10 cellular contexts compared by ENCODE assay signal in the genomic region with DNA sequence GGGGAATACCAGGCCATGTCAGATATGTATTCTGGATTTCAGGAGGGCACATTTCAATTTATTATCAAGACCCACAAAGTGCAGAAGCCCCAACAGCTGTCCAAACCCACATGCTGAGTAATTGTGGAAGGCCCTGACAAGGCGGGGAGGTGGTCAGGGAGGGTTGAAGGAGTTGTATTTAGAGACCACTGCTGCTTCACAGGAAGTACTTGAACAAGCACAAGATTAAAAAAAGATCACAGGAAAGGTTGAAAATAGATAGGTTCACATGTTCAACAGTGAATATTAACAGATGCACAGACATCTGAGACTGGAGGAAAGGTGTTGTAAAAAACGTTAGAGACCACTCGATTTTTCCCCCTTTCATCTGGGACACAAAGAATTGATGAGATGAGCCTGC. TPM values are rescaled to one million over a fixed set of nuclear protein-coding genes. Genes with fewer than 3 reads are reported as not detected.
DNase-seq lines count a peak whose midpoint lies in the region; ATAC-seq, FAIRE-seq and TF ChIP-seq lines count a peak whose summit lies in the region.
"Had no signal": no experiment of that assay in that cellular context is flagged by ENCODE, and none has a peak within 500 bp of the region (broad histone marks: within the 10 kb centered on the region; RNA-seq: fewer than 3 reads in every experiment).

No MANE protein-coding gene starts in this region.

- H3K4me1 Mint-ChIP-seq in activated naive CD8-positive, alpha-beta T cell treated with anti-CD3 and anti-CD28 coated beads for 36 hours, result peaks cover 76% of the 10 kb centered on the region

- ATAC-seq in GM19467 (IDR thresholded peaks at IDR 0.05; ENCODE audit: unreplicated experiment) (peak; percentile 62), HG03139 (IDR thresholded peaks at IDR 0.05; ENCODE audit: unreplicated experiment) (peak; percentile 60)

- H3K9me3 Mint-ChIP-seq in activated naive CD8-positive, alpha-beta T cell treated with anti-CD3 and anti-CD28 coated beads for 36 hours, result no peaks in the 10 kb centered on the region

- DNase-seq in GM12891 (ENCODE audit: insufficient read length, low spot score), result no peak
- DNase-seq in activated naive CD8-positive, alpha-beta T cell treated with anti-CD3 and anti-CD28 coated beads for 36 hours, result no peak
- no peak for DNase-seq in dermis blood vessel endothelial cell
- no peak for DNase-seq in D341Med (ENCODE audit: low spot score)
- DNase-seq in central memory CD4-positive, alpha-beta T cell, result no peak
- no peak for DNase-seq in activated effector memory CD4-positive, alpha-beta T cell treated with Interleukin-2 at 50 U/mL for 16 hours
- DNase-seq: activated CD4-positive, alpha-beta T cell treated with anti-CD3 and anti-CD28 coated beads, Interleukin-2, amount 50 U/mL, for 48 hours; NCI-H1930 had no signal

- peak; percentile 96 for FAIRE-seq in GM12891 (lab: Jason Lieb, UNC)

- peak overlapping the region; percentile 32 for H3K4me3 Mint-ChIP-seq in activated naive CD8-positive, alpha-beta T cell treated with anti-CD3 and anti-CD28 coated beads for 36 hours

- 0 out of 2 replicates have a peak, but pooled peaks have one; percentile 37 for TF ChIP-seq POLR2A in GM12891 (IDR thresholded peaks at IDR 0.05; ENCODE audit: low read depth, low read length)

- H3K27me3 Mint-ChIP-seq in activated naive CD8-positive, alpha-beta T cell treated with anti-CD3 and anti-CD28 coated beads for 36 hours, result no peaks in the 10 kb centered on the region

- H3K27ac Mint-ChIP-seq in activated naive CD8-positive, alpha-beta T cell treated with anti-CD3 and anti-CD28 coated beads for 36 hours, result peak overlapping the region; percentile 79

- peaks cover 9% of the 10 kb centered on the region for H3K36me3 Mint-ChIP-seq in activated naive CD8-positive, alpha-beta T cell treated with anti-CD3 and anti-CD28 coated beads for 36 hours

TF ChIP-seq in GM12891, 5 proteins besides CTCF, POLR2A, EP300 and RAD21:
- TF ChIP-seq TAF1 (IDR thresholded peaks at IDR 0.05; ENCODE audit: low read depth, low read length) (peak; percentile 24; the same call in 1 of the 2 replicates), PAX5 (IDR thresholded peaks at IDR 0.05; ENCODE audit: insufficient read depth, low read length, severe bottlenecking) (no peak), POLR2AphosphoS5 (IDR thresholded peaks at IDR 0.05; ENCODE audit: low read depth, low read length) (peak; percentile 41; the same call in 1 of the 2 replicates), POU2F2 (IDR thresholded peaks at IDR 0.05; ENCODE audit: low read depth, low read length) (peak; percentile 76; the same call in 1 of the 2 replicates), SPI1 (IDR thresholded peaks at IDR 0.05; ENCODE audit: low read depth, low read length) (0 out of 2 replicates have a peak, but pooled peaks have one; percentile 17)
TF ChIP-seq in GM12891: peak in this region for 4.

RNA-seq across cellular contexts. Expression of gene ATP8A1, which starts 17.9 kb away (rescaled TPM):
- polyA plus RNA-seq in GM12891 (2012; ENCODE audit: low read depth, missing spikeins), result 13.4 TPM
- total RNA-seq in activated naive CD8-positive, alpha-beta T cell treated with anti-CD3 and anti-CD28 coated beads for 36 hours, result 10 to 100 TPM; 23.8 to 24.7 TPM
- 16.7 and 40.8 TPM in 2 replicates for total RNA-seq in dermis blood vessel endothelial cell
